ENCODE assay signal across 18 cellular contexts in genomic region chr22:42229455-42230149, GRCh38. TPM values are rescaled to one million over a fixed set of nuclear protein-coding genes. Genes with fewer than 3 reads are reported as not detected.
DNase-seq lines count a peak whose midpoint lies in the region; ATAC-seq and TF ChIP-seq lines count a peak whose summit lies in the region.
"Had no signal": no experiment of that assay in that cellular context is flagged by ENCODE, and none has a peak within 500 bp of the region (broad histone marks: within the 10 kb centered on the region; RNA-seq: fewer than 3 reads in every experiment).

No MANE protein-coding gene starts in this region.

- ATAC-seq in lower lobe of right lung (peak; percentile 72 to 79), GM18505 (IDR thresholded peaks at IDR 0.05; ENCODE audit: unreplicated experiment) (no peak), HG03159 (IDR thresholded peaks at IDR 0.05; ENCODE audit: unreplicated experiment) (no peak), GM19397 (IDR thresholded peaks at IDR 0.05; ENCODE audit: unreplicated experiment) (no peak)
- ATAC-seq: activated naive CD8-positive, alpha-beta T cell treated with anti-CD3 and anti-CD28 coated beads, Interleukin-2, amount 50 U/mL, for 24 hours; HepG2 had no signal

- TF ChIP-seq CTCF in choroid plexus epithelial cell (conservative IDR thresholded peaks at IDR 0.05; ENCODE audit: low read depth, low read length), result no peak
- no peak for TF ChIP-seq CTCF in lower lobe of right lung (IDR thresholded peaks at IDR 0.05)

- peaks cover 30% of the 10 kb centered on the region for H3K4me1 ChIP-seq in lower lobe of right lung

- H3K27me3 ChIP-seq in lower lobe of right lung (ENCODE audit: low read depth), result no peaks in the 10 kb centered on the region
- H3K27me3 ChIP-seq: tibial artery had no signal

- no peak overlapping the region for H3K4me3 ChIP-seq in choroid plexus epithelial cell (ENCODE audit: low read depth, low read length)
- H3K4me3 ChIP-seq in lower lobe of right lung, result no peak overlapping the region
- H3K4me3 ChIP-seq: tibial artery had no signal

- TF ChIP-seq POLR2A in GM18505 (IDR thresholded peaks at IDR 0.05; ENCODE audit: borderline replicate concordance, extremely low read depth, insufficient read depth, insufficient read length), result no peak

- intact Hi-C loops in lower lobe of right lung (cut with DNase I), result no loop called here

- DNase-seq in AG08395 (ENCODE audit: low spot score) (peak; percentile 49), GM04504 (ENCODE audit: low read depth) (peak; percentile 7), choroid plexus epithelial cell (ENCODE audit: low read depth) (peak; percentile 25), lower lobe of right lung (no peak), iPS-NIHi7 (ENCODE audit: extremely low spot score) (no peak)
- DNase-seq: activated B cell treated with CpG ODN at 0.5 μM for 24 hours; activated naive CD8-positive, alpha-beta T cell treated with anti-CD3 and anti-CD28 coated beads, Interleukin-2, amount 50 U/mL, for 24 hours; effector CD4-positive, alpha-beta T cell; hippocampal formation; mesenchymal stem cell; NCI-H1092 treated with DMSO at 0.1 percent for 48 hours; NCI-H446 treated with DMSO at 0.1 percent for 48 hours; OCI-M1 had no signal

- no peak overlapping the region for H3K27ac ChIP-seq in lower lobe of right lung
- H3K27ac ChIP-seq: tibial artery had no signal

- H3K9me3 ChIP-seq in lower lobe of right lung, result no peaks in the 10 kb centered on the region
- H3K9me3 ChIP-seq: tibial artery had no signal

- no peaks in the 10 kb centered on the region for H3K36me3 ChIP-seq in lower lobe of right lung
- H3K36me3 ChIP-seq: tibial artery had no signal

RNA-seq across cellular contexts. Expression of gene TCF20, which starts 40.9 kb away (rescaled TPM):
- 38.8 TPM for total RNA-seq in lower lobe of right lung

Comparison
In these comparisons a context has a peak if more than half of its experiments do, and no peak if none do; other contexts are left out.
1. DNase-seq: peak in AG08395 (single experiment), GM04504 (single experiment) and choroid plexus epithelial cell (single experiment); none in lower lobe of right lung (single experiment) and iPS-NIHi7 (single experiment).
2. ATAC-seq: peak in lower lobe of right lung (2 of 2); none in GM18505 (single experiment), HG03159 (single experiment) and GM19397 (single experiment).